20 cellular contexts compared by ENCODE assay signal in genomic region chr7:79217468-79217867, GRCh38.
DNase-seq lines count a peak whose midpoint lies in the region; ATAC-seq and TF ChIP-seq lines count a peak whose summit lies in the region.
"Had no signal": no experiment of that assay in that cellular context is flagged by ENCODE, and none has a peak within 500 bp of the region (broad histone marks: within the 10 kb centered on the region; RNA-seq: fewer than 3 reads in every experiment).

No MANE protein-coding gene starts in this region.

- peak; percentile 86 for ATAC-seq in mucosa of descending colon
- ATAC-seq in HG03280 (IDR thresholded peaks at IDR 0.05; ENCODE audit: unreplicated experiment), result no peak
- ATAC-seq in GM19035 (IDR thresholded peaks at IDR 0.05; ENCODE audit: unreplicated experiment), result no peak
- ATAC-seq: activated CD8-positive, alpha-beta memory T cell treated with anti-CD3 and anti-CD28 coated beads, Interleukin-2, amount 10 ng/mL, durations not matched to agents 7 days and 5 days; activated T-helper 17 cell treated with anti-CD3 and anti-CD28 coated beads, Interleukin-2, amount 50 U/mL, for 72 hours; Panc1; right cardiac atrium had no signal

- DNase-seq in DMS53 (lab: John Stamatoyannopoulos, UW) (peak; percentile 36), NCI-H226 (peak; percentile 35), fibroblast of the aortic adventitia (ENCODE audit: low read depth) (peak; percentile 25), mucosa of descending colon (no peak), NCI-H2227 (lab: John Stamatoyannopoulos, UW; ENCODE audit: unreplicated experiment) (no peak), occipital lobe (lab: John Stamatoyannopoulos, UW) (no peak)
- DNase-seq: activated CD4-positive, CD25-positive, alpha-beta regulatory T cell treated with anti-CD3 and anti-CD28 coated beads, Interleukin-2, amount 50 U/mL, for 72 hours; activated CD8-positive, alpha-beta memory T cell treated with anti-CD3 and anti-CD28 coated beads, Interleukin-2, amount 10 ng/mL, durations not matched to agents 7 days and 5 days; AML-193; COR-L47; effector CD8-positive, alpha-beta T cell; hippocampal formation; NCI-H1436 treated with DMSO at 0.1 percent for 48 hours; right cardiac atrium; SK-N-SH; stimulated activated naive CD4-positive, alpha-beta T cell treated with Interleukin-2 at 50 U/mL for 16 hours had no signal

- H3K4me1 ChIP-seq in mucosa of descending colon (ENCODE audit: low read depth), result peaks cover 7% of the 10 kb centered on the region

- intact Hi-C loops in mucosa of descending colon (cut with DNase I, micrococcal nuclease), result no loop called here

- no peaks in the 10 kb centered on the region for H3K9me3 ChIP-seq in mucosa of descending colon

- TF ChIP-seq CTCF in fibroblast of the aortic adventitia (IDR thresholded peaks at IDR 0.05; ENCODE audit: insufficient read depth, low read length) (no peak), mucosa of descending colon (IDR thresholded peaks at IDR 0.05) (no peak)

- H3K4me3 ChIP-seq in fibroblast of the aortic adventitia (ENCODE audit: low read depth, low read length) (no peak overlapping the region), mucosa of descending colon (no peak overlapping the region)

- no peaks in the 10 kb centered on the region for H3K36me3 ChIP-seq in mucosa of descending colon (ENCODE audit: low read depth)

Comparison
In these comparisons a context has a peak if more than half of its experiments do, and no peak if none do; other contexts are left out.
1. DNase-seq: peak in DMS53 (single experiment), NCI-H226 (single experiment) and fibroblast of the aortic adventitia (single experiment); none in mucosa of descending colon (0 of 3), NCI-H2227 (single experiment) and occipital lobe (single experiment).